Comparison of ENCODE assay signal across 8 cellular contexts in genomic region chrX:150772150-150772970, GRCh38.
A peak's percentile ranks its signal among the peaks of the same experiment; 100 is the strongest.
DNase-seq lines count a peak whose midpoint lies in the region; ATAC-seq and TF ChIP-seq lines count a peak whose summit lies in the region.

No MANE protein-coding gene starts in this region.

- peaks cover 3% of the 10 kb centered on the region for H3K4me1 Mint-ChIP-seq in activated CD4-positive, alpha-beta memory T cell treated with anti-CD3 and anti-CD28 coated beads, Interleukin-2, amount 10 ng/mL, durations not matched to agents 7 days and 5 days
- H3K4me1 Mint-ChIP-seq in mesothelial cell of epicardium = no peaks in the 10 kb centered on the region

- POLR2A ChIA-PET in AG04450 (lab: Yijun Ruan, JAX) = no interaction called here
- POLR2A ChIA-PET in activated CD4-positive, alpha-beta memory T cell treated with anti-CD3 and anti-CD28 coated beads, Interleukin-2, amount 10 ng/mL, durations not matched to agents 7 days and 5 days (lab: Charles Lee) = no interaction called here

- DNase-seq in AG04450 (ENCODE audit: low read depth, low spot score) (peak; percentile 21), NCI-H526 (lab: John Stamatoyannopoulos, UW) (peak; percentile 25 to 77), mesothelial cell of epicardium (ENCODE audit: low spot score in 2 of 2, unreplicated experiment in 2 of 2) (peak; percentile 53 to 82)
- peak; percentile 77 for DNase-seq in activated CD4-positive, alpha-beta memory T cell treated with anti-CD3 and anti-CD28 coated beads, Interleukin-2, amount 10 ng/mL, durations not matched to agents 7 days and 5 days
- DNase-seq in effector memory CD4-positive, alpha-beta T cell = peak; percentile 33 to 58 (median 39)
- DNase-seq in stimulated activated CD8-positive, alpha-beta memory T cell treated with anti-CD3 and anti-CD28 coated beads, Interleukin-4, amount 100 ng/mL, for 24 hours (ENCODE audit: low read depth) = peak; percentile 67

- no peak overlapping the region for H3K4me3 ChIP-seq in AG04450 (ENCODE audit: low read depth, low read length)
- no peak overlapping the region for H3K4me3 ChIP-seq in effector memory CD4-positive, alpha-beta T cell (ENCODE audit: insufficient read depth, low read depth, low read length, poor library complexity, severe bottlenecking)

- CTCF ChIA-PET in AG04450 (lab: Charles Lee) = interaction anchor here (0.6 to 7.7 kb wide), 25 partner anchors 9 to 310 kb away, joined by 3 to 205 read pairs (median 4); no protein-coding TSS in a partner anchor
- CTCF ChIA-PET in activated CD4-positive, alpha-beta memory T cell treated with anti-CD3 and anti-CD28 coated beads, Interleukin-2, amount 10 ng/mL, durations not matched to agents 7 days and 5 days (lab: Charles Lee) = interaction anchor here (0.7 to 2.7 kb wide), 13 partner anchors 9 to 909 kb away, joined by 3 to 46 read pairs (median 4); partner anchors contain the start of gene HMGB3

- ATAC-seq in GM18858 (IDR thresholded peaks at IDR 0.05; ENCODE audit: unreplicated experiment) (peak; percentile 70), HG03175 (IDR thresholded peaks at IDR 0.05; ENCODE audit: unreplicated experiment) (peak; percentile 93)

- no peaks in the 10 kb centered on the region for H3K9me3 Mint-ChIP-seq in activated CD4-positive, alpha-beta memory T cell treated with anti-CD3 and anti-CD28 coated beads, Interleukin-2, amount 10 ng/mL, durations not matched to agents 7 days and 5 days
- H3K9me3 Mint-ChIP-seq in mesothelial cell of epicardium = peaks cover 9% of the 10 kb centered on the region

- H3K4me3 Mint-ChIP-seq in activated CD4-positive, alpha-beta memory T cell treated with anti-CD3 and anti-CD28 coated beads, Interleukin-2, amount 10 ng/mL, durations not matched to agents 7 days and 5 days = no peak overlapping the region
- no peak overlapping the region for H3K4me3 Mint-ChIP-seq in mesothelial cell of epicardium

- no peaks in the 10 kb centered on the region for H3K27me3 ChIP-seq in AG04450 (ENCODE audit: control insufficient read depth, insufficient read depth, low read length)
- H3K27me3 ChIP-seq in effector memory CD4-positive, alpha-beta T cell (replicated peaks; ENCODE audit: control insufficient read depth, insufficient read depth, low read length, poor library complexity, severe bottlenecking) = no peaks in the 10 kb centered on the region

- no peaks in the 10 kb centered on the region for H3K27me3 Mint-ChIP-seq in activated CD4-positive, alpha-beta memory T cell treated with anti-CD3 and anti-CD28 coated beads, Interleukin-2, amount 10 ng/mL, durations not matched to agents 7 days and 5 days
- H3K27me3 Mint-ChIP-seq in mesothelial cell of epicardium (ENCODE audit: low read depth) = no peaks in the 10 kb centered on the region

- H3K27ac ChIP-seq in AG04450 (ENCODE audit: low read depth, low read length) = no peak overlapping the region
- no peak overlapping the region for H3K27ac ChIP-seq in effector memory CD4-positive, alpha-beta T cell (ENCODE audit: insufficient read depth, low read length, poor library complexity, severe bottlenecking)

- H3K9me3 ChIP-seq in AG04450 (ENCODE audit: control insufficient read depth, insufficient read depth, low read length) = no peaks in the 10 kb centered on the region
- no peaks in the 10 kb centered on the region for H3K9me3 ChIP-seq in effector memory CD4-positive, alpha-beta T cell (ENCODE audit: control insufficient read depth, low read length)

- no peak overlapping the region for H3K27ac Mint-ChIP-seq in activated CD4-positive, alpha-beta memory T cell treated with anti-CD3 and anti-CD28 coated beads, Interleukin-2, amount 10 ng/mL, durations not matched to agents 7 days and 5 days
- H3K27ac Mint-ChIP-seq in mesothelial cell of epicardium = no peak overlapping the region

- H3K36me3 Mint-ChIP-seq in activated CD4-positive, alpha-beta memory T cell treated with anti-CD3 and anti-CD28 coated beads, Interleukin-2, amount 10 ng/mL, durations not matched to agents 7 days and 5 days (ENCODE audit: low read depth) = no peaks in the 10 kb centered on the region
- H3K36me3 Mint-ChIP-seq in mesothelial cell of epicardium = peaks cover 10% of the 10 kb centered on the region

- H3K36me3 ChIP-seq in effector memory CD4-positive, alpha-beta T cell (ENCODE audit: control insufficient read depth, insufficient read depth, low read length) = no peaks in the 10 kb centered on the region

- TF ChIP-seq CTCF in AG04450 (IDR thresholded peaks at IDR 0.05; ENCODE audit: low read depth, low read length) = peak; percentile 83
- TF ChIP-seq CTCF in mesothelial cell of epicardium (IDR thresholded peaks at IDR 0.05; ENCODE audit: unreplicated experiment) = peak; percentile 67

- no peaks in the 10 kb centered on the region for H3K4me1 ChIP-seq in effector memory CD4-positive, alpha-beta T cell (ENCODE audit: control insufficient read depth, insufficient read depth, low read length, poor library complexity, severe bottlenecking)

Comparison
In these comparisons a context has a peak if more than half of its experiments do, and no peak if none do; other contexts are left out.
1. DNase-seq: peak in every context shown above with its lines; median percentile 77 in activated CD4-positive, alpha-beta memory T cell treated with anti-CD3 and anti-CD28 coated beads, Interleukin-2, amount 10 ng/mL, durations not matched to agents 7 days and 5 days; 68 in mesothelial cell of epicardium; 67 in stimulated activated CD8-positive, alpha-beta memory T cell treated with anti-CD3 and anti-CD28 coated beads, Interleukin-4, amount 100 ng/mL, for 24 hours; 51 in NCI-H526; 39 in effector memory CD4-positive, alpha-beta T cell; 21 in AG04450.